ENCODE assay signal across 1 cellular context in the genomic region with DNA sequence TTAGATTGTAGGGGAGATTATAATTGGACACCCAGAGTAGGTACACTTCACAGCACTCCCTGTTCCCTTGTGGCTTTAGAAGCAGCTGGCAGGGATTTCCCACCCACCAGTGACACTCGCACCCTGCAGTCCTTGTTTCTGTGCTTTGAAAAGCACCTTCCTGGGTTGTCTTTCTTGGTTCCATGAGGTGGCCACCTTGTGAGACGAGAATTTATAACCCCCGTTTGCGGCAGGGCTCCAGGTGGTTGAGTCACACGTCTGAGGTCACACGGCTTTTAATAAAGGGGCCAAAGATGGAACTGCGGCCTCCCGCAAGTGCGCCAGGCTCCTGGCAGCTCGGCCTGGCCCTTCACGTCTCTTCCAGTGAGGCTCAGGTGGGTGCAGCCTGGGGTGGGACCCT.
TF ChIP-seq lines count a peak whose summit lies in the region.

No MANE protein-coding gene starts in this region.

TF ChIP-seq in H1, 55 proteins besides CTCF, POLR2A, EP300 and RAD21 (continued from another document):
- no peak for TF ChIP-seq SAP30 (IDR thresholded peaks at IDR 0.05; ENCODE audit: insufficient read depth, insufficient replicate concordance, low read length)
- no peak for TF ChIP-seq HDAC6 (IDR thresholded peaks at IDR 0.05; ENCODE audit: low read depth, low read length)
- TF ChIP-seq YY1 (IDR thresholded peaks at IDR 0.05; ENCODE audit: low read depth, low read length), result no peak
- no peak for TF ChIP-seq GABPA (IDR thresholded peaks at IDR 0.05; ENCODE audit: borderline replicate concordance, insufficient read depth, low read length)
- TF ChIP-seq, protein P1, sequence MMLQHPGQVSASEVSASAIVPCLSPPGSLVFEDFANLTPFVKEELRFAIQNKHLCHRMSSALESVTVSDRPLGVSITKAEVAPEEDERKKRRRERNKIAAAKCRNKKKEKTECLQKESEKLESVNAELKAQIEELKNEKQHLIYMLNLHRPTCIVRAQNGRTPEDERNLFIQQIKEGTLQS (IDR thresholded peaks at IDR 0.05; ENCODE audit: insufficient read depth, low read depth, low read length), result no peak
- no peak for TF ChIP-seq BCL11A (IDR thresholded peaks at IDR 0.05; ENCODE audit: low read depth in 2 of 2, low read length in 2 of 2)
TF ChIP-seq in H1: peak in this region for 0.
